ENCODE assay signal across 7 cellular contexts in the genomic region with DNA sequence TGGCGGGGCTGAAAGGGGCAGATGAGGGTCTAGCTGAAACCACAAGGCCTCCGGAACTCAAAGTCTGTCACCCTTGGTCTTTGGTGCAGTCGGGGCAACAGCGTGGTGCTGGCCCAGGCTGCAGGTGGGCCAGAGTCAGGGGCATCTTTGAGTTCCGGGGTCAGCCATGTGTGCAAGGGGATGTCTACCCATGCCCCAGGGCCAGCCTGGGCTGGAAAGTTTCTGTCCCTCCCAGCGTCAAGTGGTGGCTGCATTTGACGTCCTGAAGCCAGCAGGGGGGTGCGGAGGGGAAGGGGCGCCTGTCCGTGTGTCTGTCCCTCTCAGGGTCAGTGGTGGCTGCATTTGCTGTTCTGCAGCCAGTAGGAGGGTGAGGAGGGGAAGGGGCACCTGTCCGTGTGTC. TPM values are rescaled to one million over a fixed set of nuclear protein-coding genes. Genes with fewer than 3 reads are reported as not detected.
DNase-seq lines count a peak whose midpoint lies in the region; ATAC-seq and TF ChIP-seq lines count a peak whose summit lies in the region.

No MANE protein-coding gene starts in this region.

- H2AFZ ChIP-seq in H9 (ENCODE audit: low read length), result no peak overlapping the region

- no peak overlapping the region for H2BK20ac ChIP-seq in H9 (ENCODE audit: low read depth, low read length, poor library complexity, severe bottlenecking)

- H3K36me3 Mint-ChIP-seq in H9 (ENCODE audit: insufficient read depth in 1 of 3, low read depth in 3 of 3), result peaks cover 17 to 27% (median 27%) of the 10 kb centered on the region in 3 experiments; a peak in 6 of 7 replicates
- H3K36me3 Mint-ChIP-seq in T-cell, result peaks cover 8% of the 10 kb centered on the region

- H3K36me3 ChIP-seq in heart right ventricle, result peaks cover 0 to 41% (median 2%) of the 10 kb centered on the region in 9 donors
- peaks cover 4 to 5% (median 5%) of the 10 kb centered on the region in 3 donors for H3K36me3 ChIP-seq in skeletal muscle tissue (ENCODE audit: control insufficient read depth in 3 of 3, insufficient read depth in 3 of 3, low read length in 3 of 3)

- H4K8ac ChIP-seq in H9 (replicated peaks; ENCODE audit: insufficient read length, low read depth, low read length), result no peak overlapping the region

- H4K91ac ChIP-seq in H9 (ENCODE audit: insufficient read length, low read depth, low read length), result no peak overlapping the region

- no peak overlapping the region for H4K5ac ChIP-seq in H9 (ENCODE audit: insufficient read length, low read depth, low read length)

- no peak overlapping the region for H3K4ac ChIP-seq in H9 (ENCODE audit: low read depth, low read length)

- H3K4me2 ChIP-seq in H9 (ENCODE audit: insufficient read depth, insufficient read length, low read length), result peak overlapping the region; percentile 87

- no peak overlapping the region for H2BK120ac ChIP-seq in H9 (ENCODE audit: low read depth, low read length, poor library complexity, severe bottlenecking)

- H2AK5ac ChIP-seq in H9 (ENCODE audit: insufficient read length, low read length), result no peak overlapping the region

- H3K9me3 Mint-ChIP-seq in H9, result no peaks in the 10 kb centered on the region
- no peaks in the 10 kb centered on the region for H3K9me3 Mint-ChIP-seq in T-cell

- H3K9me3 ChIP-seq in H9 (ENCODE audit: control insufficient read depth, low read depth, low read length), result no peaks in the 10 kb centered on the region
- no peaks in the 10 kb centered on the region for H3K9me3 ChIP-seq in heart right ventricle
- H3K9me3 ChIP-seq in skeletal muscle tissue (ENCODE audit: control insufficient read depth in 3 of 3, low read length in 3 of 3), result no peaks in the 10 kb centered on the region

- WGBS in H9 (ENCODE audit: extremely low coverage, insufficient read length, low lambda C conversion rate), result no CpG with 5 or more reads among the region's 11 CpGs
- WGBS in heart right ventricle, 2 donors, result 15 to 18% methylated on average over 11 of the region's 11 CpGs

- H3K27me3 ChIP-seq in H9 (ENCODE audit: insufficient read depth, low read length) (no peaks in the 10 kb centered on the region), heart right ventricle (no peaks in the 10 kb centered on the region), skeletal muscle tissue (ENCODE audit: control insufficient read depth in 3 of 3, insufficient read depth in 3 of 3, low read length in 3 of 3) (no peaks in the 10 kb centered on the region)

- no peaks in the 10 kb centered on the region for H3K4me1 ChIP-seq in H9 (ENCODE audit: insufficient read depth, low read length)
- peaks cover 0 to 55% (median 36%) of the 10 kb centered on the region in 9 donors for H3K4me1 ChIP-seq in heart right ventricle
- peaks cover 12 to 21% (median 17%) of the 10 kb centered on the region in 3 donors for H3K4me1 ChIP-seq in skeletal muscle tissue (ENCODE audit: control insufficient read depth in 3 of 3, insufficient read depth in 3 of 3, low read length in 3 of 3)

- no peak overlapping the region for H2BK15ac ChIP-seq in H9 (ENCODE audit: low read depth, low read length)

- peaks cover 11% of the 10 kb centered on the region for H3K23me2 ChIP-seq in H9 (ENCODE audit: insufficient read length, low read depth, low read length, poor library complexity, severe bottlenecking)

- H3K27me3 Mint-ChIP-seq in H9 (ENCODE audit: low read depth), result 0 out of 2 replicates have a peak, but pooled peaks cover under 1% of the 10 kb centered on the region
- no peaks in the 10 kb centered on the region for H3K27me3 Mint-ChIP-seq in T-cell

- H3K23ac ChIP-seq in H9 (ENCODE audit: insufficient read length, low read depth, low read length), result no peak overlapping the region

- H4K20me1 ChIP-seq in H9 (ENCODE audit: control insufficient read depth, insufficient read depth, insufficient read length), result no peaks in the 10 kb centered on the region

- peak overlapping the region; percentile 37; the same call in 1 of the 2 replicates for H3K14ac ChIP-seq in H9 (ENCODE audit: insufficient read depth, low read length)

- peak overlapping the region; percentile 86 to 99 (median 92) for H3K4me3 ChIP-seq in heart right ventricle
- H3K4me3 ChIP-seq in skeletal muscle tissue (ENCODE audit: low read length in 3 of 3), result peak overlapping the region; percentile 88 to 90 (median 89)

- no peaks in the 10 kb centered on the region for H3K79me1 ChIP-seq in H9 (ENCODE audit: insufficient read depth, low read depth, low read length, poor library complexity, severe bottlenecking)

- H3T11ph ChIP-seq in H9 (ENCODE audit: low read length), result no peak overlapping the region

- no peaks in the 10 kb centered on the region for H3K79me2 ChIP-seq in H9 (ENCODE audit: insufficient read depth, low read length)

- no peak overlapping the region for H3K56ac ChIP-seq in H9 (ENCODE audit: insufficient read length, low read depth, low read length)

- TF ChIP-seq CTCF in H9 (conservative IDR thresholded peaks at IDR 0.05), result no peak
- TF ChIP-seq CTCF in heart right ventricle (IDR thresholded peaks at IDR 0.05), result no peak

- H3K9ac ChIP-seq in H9 (ENCODE audit: extremely low read depth, insufficient read length, low read length), result peak overlapping the region; percentile 12
- H3K9ac ChIP-seq in skeletal muscle tissue (ENCODE audit: low read depth in 1 of 3, low read length in 3 of 3), result peak overlapping the region; percentile 95 to 97 (median 96)

- DNase-seq in H9 (no peak), T-cell (no peak), heart right ventricle (no peak), DMS153 (lab: John Stamatoyannopoulos, UW) (no peak), hepatic stellate cell (ENCODE audit: low spot score) (no peak)

- no peak for ATAC-seq in T-cell (replicated peaks in 1 of 4)
- ATAC-seq in heart right ventricle, result peak in 1 of 8 donors; percentile 1
- no peak for ATAC-seq in HG02973 (IDR thresholded peaks at IDR 0.05; ENCODE audit: unreplicated experiment)

- CTCF ChIA-PET in T-cell (lab: Charles Lee), result interaction anchor here in 1 of 2 donors (0.6 kb wide), 1 partner anchor 499 kb away, joined by 3 read pairs; no protein-coding TSS in a partner anchor

- H3K27ac Mint-ChIP-seq in H9 (peak overlapping the region in 1 of 3 experiments; percentile 57; a peak in 1 of 7 replicates), T-cell (peak overlapping the region; percentile 76 to 80)

- H3K18ac ChIP-seq in H9 (ENCODE audit: insufficient read length, low read depth, low read length), result no peak overlapping the region

- H3K4me1 Mint-ChIP-seq in H9 (peaks cover 10 to 12% of the 10 kb centered on the region in 2 experiments), T-cell (peaks cover 36 to 44% (median 37%) of the 10 kb centered on the region in 3 donors)

- H3K27ac ChIP-seq in H9 (ENCODE audit: insufficient read length, low read depth, low read length), result no peak overlapping the region
- peak overlapping the region in 9 of 10 donors; percentile 95 to 100 (median 100) for H3K27ac ChIP-seq in heart right ventricle
- H3K27ac ChIP-seq in skeletal muscle tissue (ENCODE audit: low read depth, low read length), result peak overlapping the region; percentile 98

- no peak overlapping the region for H2BK12ac ChIP-seq in H9 (ENCODE audit: insufficient read length, low read depth, low read length)

- intact Hi-C loops in heart right ventricle (cut with DNase I), result loop anchor here in 6 of 10 donors (5.0 to 10.0 kb wide), 4 partner anchors 32 to 80 kb away; a partner anchor contains a TSS

- H3K4me3 Mint-ChIP-seq in H9 (peak overlapping the region; percentile 82 to 89), T-cell (peak overlapping the region; percentile 83 to 86 (median 85))

- POLR2A ChIA-PET in T-cell (lab: Charles Lee), result no interaction called here

- no peak overlapping the region for H2BK5ac ChIP-seq in H9 (ENCODE audit: insufficient read length, low read length)

RNA-seq across cellular contexts. Expression of a gene that starts 0.7 kb away (rescaled TPM):
- 41.2 and 42.6 TPM in 2 replicates for total RNA-seq in H9 (2021)
- total RNA-seq in T-cell, result 10 to 100 TPM; 23.6 to 46.2 (median 43.1) TPM
- 10 to 100 TPM; 10.6 to 18.2 (median 12.8) TPM for total RNA-seq in heart right ventricle
- 10 to 100 TPM; 16.8 to 22.8 TPM for polyA plus RNA-seq in heart right ventricle
- 18.3 TPM for total RNA-seq in skeletal muscle tissue

RNA-seq across cellular contexts. Expression of a gene that starts 4.1 kb away (rescaled TPM):
- total RNA-seq in H9 (2021), result 6.7 and 7.0 TPM in 2 replicates
- total RNA-seq in T-cell, result 10 to 100 TPM in 1 of 5 donors, 1 to 10 TPM in 4; 4.5 to 11.7 (median 8.0) TPM
- total RNA-seq in heart right ventricle, result 10 to 100 TPM in 4 of 10 donors, 1 to 10 TPM in 6; 7.8 to 13.8 (median 9.4) TPM
- 1 to 10 TPM; 4.2 to 5.0 TPM for polyA plus RNA-seq in heart right ventricle
- 2.1 TPM for total RNA-seq in skeletal muscle tissue

RNA-seq across cellular contexts. Expression of a gene that starts 35.1 kb away (rescaled TPM):
- total RNA-seq in H9 (2021) (52.9 and 55.3 TPM in 2 replicates), T-cell (100 to 1,000 TPM; 110 to 198 (median 182) TPM), heart right ventricle (10 to 100 TPM in 4 of 10 donors, 1 to 10 TPM in 6; 2.4 to 11.8 (median 9.0) TPM), skeletal muscle tissue (23.0 TPM)
- polyA plus RNA-seq in heart right ventricle, result 10 to 100 TPM in 1 of 2 donors, 1 to 10 TPM in 1; 7.2 to 10.8 TPM
